In the genomic region with DNA sequence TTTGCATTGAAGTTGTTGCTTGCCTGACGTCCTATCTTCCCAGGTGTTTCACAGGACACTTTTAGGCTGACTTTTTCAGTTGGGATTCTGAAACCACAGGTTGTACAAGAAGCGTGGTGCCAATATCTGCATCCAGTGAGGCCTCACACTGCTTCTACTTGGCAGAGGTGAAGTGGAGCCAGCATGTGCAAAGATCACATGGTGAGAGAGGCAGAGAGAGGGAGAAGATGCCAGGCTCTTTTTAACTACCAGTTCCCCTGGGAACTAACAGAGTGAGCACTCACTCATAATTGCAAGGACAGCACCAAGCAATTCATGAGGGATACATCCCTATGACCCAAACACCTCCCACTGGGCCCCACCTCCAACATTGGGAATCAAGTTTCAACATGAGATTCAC, we compare ENCODE assay signal across 25 cellular contexts. TPM values are rescaled to one million over a fixed set of nuclear protein-coding genes. Genes with fewer than 3 reads are reported as not detected.
"Had no signal": no experiment of that assay in that cellular context is flagged by ENCODE, and none has a peak within 500 bp of the region (broad histone marks: within the 10 kb centered on the region; RNA-seq: fewer than 3 reads in every experiment).

No MANE protein-coding gene starts in this region.

- ATAC-seq: activated T-cell treated with anti-CD3 and anti-CD28 coated beads, Interleukin-2, amount 50 U/mL, for 4 hours had no signal

- DNase-seq: activated CD4-positive, alpha-beta memory T cell treated with anti-CD3 and anti-CD28 coated beads for 36 hours; activated CD4-positive, alpha-beta T cell treated with anti-CD3 and anti-CD28 coated beads, Interleukin-2, amount 10 ng/mL, durations not matched to agents 7 days and 5 days; activated CD4-positive, CD25-positive, alpha-beta regulatory T cell; activated CD8-positive, alpha-beta memory T cell treated with anti-CD3 and anti-CD28 coated beads for 24 hours; activated effector memory CD4-positive, alpha-beta T cell treated with anti-CD3 and anti-CD28 coated beads, Interleukin-2, amount 50 U/mL, for 16 hours; activated naive CD4-positive, alpha-beta T cell treated with anti-CD3 and anti-CD28 coated beads for 36 hours; activated T-cell treated with anti-CD3 and anti-CD28 coated beads, Interleukin-2, amount 50 U/mL, for 4 hours; amygdala; KG1; NCI-H1048; NCI-H146; NCI-H187 treated with DMSO at 0.1 percent for 48 hours; NCI-H345; NCI-H82; Peyer's patch; Right ventricle myocardium superior; SJCRH30; SK-N-SH; T-helper 1 cell had no signal

- H3K27ac Mint-ChIP-seq: activated CD4-positive, alpha-beta memory T cell treated with anti-CD3 and anti-CD28 coated beads for 36 hours; activated CD4-positive, alpha-beta T cell treated with anti-CD3 and anti-CD28 coated beads, Interleukin-2, amount 10 ng/mL, durations not matched to agents 7 days and 5 days; activated naive CD4-positive, alpha-beta T cell treated with anti-CD3 and anti-CD28 coated beads for 36 hours; activated naive CD8-positive, alpha-beta T cell had no signal

- H3K36me3 Mint-ChIP-seq: brain had no signal

- H3K9me3 Mint-ChIP-seq: activated CD4-positive, alpha-beta memory T cell treated with anti-CD3 and anti-CD28 coated beads for 36 hours; activated CD4-positive, alpha-beta T cell treated with anti-CD3 and anti-CD28 coated beads, Interleukin-2, amount 10 ng/mL, durations not matched to agents 7 days and 5 days; activated naive CD4-positive, alpha-beta T cell treated with anti-CD3 and anti-CD28 coated beads for 36 hours; activated T-cell treated with anti-CD3 and anti-CD28 coated beads, Interleukin-2, amount 50 U/mL, for 4 hours; brain; central memory CD8-positive, alpha-beta T cell had no signal

- FAIRE-seq: astrocyte had no signal

- H3K4me1 Mint-ChIP-seq: activated CD4-positive, alpha-beta T cell treated with anti-CD3 and anti-CD28 coated beads, Interleukin-2, amount 10 ng/mL, durations not matched to agents 7 days and 5 days; central memory CD8-positive, alpha-beta T cell had no signal

- H3K4me3 Mint-ChIP-seq: activated CD4-positive, alpha-beta memory T cell treated with anti-CD3 and anti-CD28 coated beads for 36 hours; activated CD4-positive, alpha-beta T cell treated with anti-CD3 and anti-CD28 coated beads, Interleukin-2, amount 10 ng/mL, durations not matched to agents 7 days and 5 days; activated naive CD4-positive, alpha-beta T cell treated with anti-CD3 and anti-CD28 coated beads for 36 hours; activated naive CD8-positive, alpha-beta T cell; activated T-cell treated with anti-CD3 and anti-CD28 coated beads, Interleukin-2, amount 50 U/mL, for 4 hours; brain; central memory CD8-positive, alpha-beta T cell had no signal

RNA-seq across cellular contexts. Expression of a gene that starts 5.8 kb away (rescaled TPM):
- total RNA-seq: activated CD4-positive, alpha-beta memory T cell treated with anti-CD3 and anti-CD28 coated beads for 36 hours; activated naive CD4-positive, alpha-beta T cell treated with anti-CD3 and anti-CD28 coated beads for 36 hours; astrocyte; M059J; SJCRH30; T-helper 2 cell treated with Interferon-gamma antibody and Interleukin-4, amounts not matched to agents 100 ng/mL and 5 ng/mL, for 36 hours had no signal
